9 cellular contexts compared by ENCODE assay signal in genomic region chr7:64308019-64308275, GRCh38. TPM values are rescaled to one million over a fixed set of nuclear protein-coding genes. Genes with fewer than 3 reads are reported as not detected.
DNase-seq lines count a peak whose midpoint lies in the region; ATAC-seq and TF ChIP-seq lines count a peak whose summit lies in the region.
"Had no signal": no experiment of that assay in that cellular context is flagged by ENCODE, and none has a peak within 500 bp of the region (broad histone marks: within the 10 kb centered on the region; RNA-seq: fewer than 3 reads in every experiment).

No MANE protein-coding gene starts in this region.

- CTCF ChIA-PET in activated CD4-positive, alpha-beta memory T cell treated with anti-CD3 and anti-CD28 coated beads for 36 hours (lab: Charles Lee): no interaction called here

- peak overlapping the region; percentile 88 for H3K27ac ChIP-seq in substantia nigra (ENCODE audit: low read depth, low read length, poor library complexity, severe bottlenecking)
- H3K27ac ChIP-seq: SJSA1 had no signal

- no peak for TF ChIP-seq CTCF in glutamatergic neuron (IDR thresholded peaks at IDR 0.05; ENCODE audit: partially characterized antibody, unreplicated experiment)

- intact Hi-C loops in activated CD4-positive, alpha-beta memory T cell treated with anti-CD3 and anti-CD28 coated beads for 36 hours (cut with micrococcal nuclease): no loop called here

- H3K36me3 Mint-ChIP-seq in activated CD4-positive, alpha-beta memory T cell treated with anti-CD3 and anti-CD28 coated beads for 36 hours: no peaks in the 10 kb centered on the region
- peaks cover 5% of the 10 kb centered on the region for H3K36me3 Mint-ChIP-seq in glutamatergic neuron (ENCODE audit: unreplicated experiment)

- H3K27me3 Mint-ChIP-seq in activated CD4-positive, alpha-beta memory T cell treated with anti-CD3 and anti-CD28 coated beads for 36 hours: no peaks in the 10 kb centered on the region
- peaks cover 4% of the 10 kb centered on the region for H3K27me3 Mint-ChIP-seq in glutamatergic neuron (ENCODE audit: unreplicated experiment)

- H3K9me3 Mint-ChIP-seq in activated CD4-positive, alpha-beta memory T cell treated with anti-CD3 and anti-CD28 coated beads for 36 hours: no peaks in the 10 kb centered on the region
- H3K9me3 Mint-ChIP-seq in glutamatergic neuron (ENCODE audit: unreplicated experiment): peaks cover 24% of the 10 kb centered on the region

- peaks cover 25% of the 10 kb centered on the region for H3K4me1 Mint-ChIP-seq in activated CD4-positive, alpha-beta memory T cell treated with anti-CD3 and anti-CD28 coated beads for 36 hours (ENCODE audit: low read depth)
- H3K4me1 Mint-ChIP-seq in glutamatergic neuron (ENCODE audit: low read depth, unreplicated experiment): no peaks in the 10 kb centered on the region

- peak; percentile 54 for DNase-seq in activated CD8-positive, alpha-beta memory T cell treated with anti-CD3 and anti-CD28 coated beads, Interleukin-2, amount 50 U/mL, for 48 hours
- no peak for DNase-seq in activated CD8-positive, alpha-beta memory T cell treated with anti-CD3 and anti-CD28 coated beads for 24 hours
- DNase-seq in activated CD4-positive, alpha-beta memory T cell treated with anti-CD3 and anti-CD28 coated beads for 36 hours: no peak
- DNase-seq in glutamatergic neuron (no peak), substantia nigra (lab: John Stamatoyannopoulos, UW) (peak in 3 of 49 donors; percentile 13 to 41 (median 36)), kidney tubule cell (ENCODE audit: low spot score) (no peak)

- no peak for ATAC-seq in HG02623 (IDR thresholded peaks at IDR 0.05; ENCODE audit: unreplicated experiment)
- ATAC-seq in GM18517 (IDR thresholded peaks at IDR 0.05; ENCODE audit: unreplicated experiment): no peak

- peak overlapping the region; percentile 92 for H3K27ac Mint-ChIP-seq in activated CD4-positive, alpha-beta memory T cell treated with anti-CD3 and anti-CD28 coated beads for 36 hours
- H3K27ac Mint-ChIP-seq in glutamatergic neuron (ENCODE audit: unreplicated experiment): peak overlapping the region; percentile 39

- POLR2A ChIA-PET in activated CD4-positive, alpha-beta memory T cell treated with anti-CD3 and anti-CD28 coated beads for 36 hours (lab: Charles Lee): interaction anchor here (0.9 to 1.6 kb wide), 4 partner anchors 255 to 698 kb away, joined by 3 to 8 read pairs (median 4); partner anchors contain the start of genes ERV3-1, ZNF107, ZNF138 and ZNF680

- peak overlapping the region; percentile 90 for H3K4me3 Mint-ChIP-seq in activated CD4-positive, alpha-beta memory T cell treated with anti-CD3 and anti-CD28 coated beads for 36 hours
- peak overlapping the region; percentile 59 for H3K4me3 Mint-ChIP-seq in glutamatergic neuron (ENCODE audit: unreplicated experiment)

RNA-seq across cellular contexts. Expression of gene ZNF736, which starts 5.8 kb away (rescaled TPM):
- 10 to 100 TPM; 23.6 TPM for total RNA-seq in activated CD4-positive, alpha-beta memory T cell treated with anti-CD3 and anti-CD28 coated beads for 36 hours
- 9.6 TPM for total RNA-seq in glutamatergic neuron (ENCODE audit: unreplicated experiment)
